In the genomic region with DNA sequence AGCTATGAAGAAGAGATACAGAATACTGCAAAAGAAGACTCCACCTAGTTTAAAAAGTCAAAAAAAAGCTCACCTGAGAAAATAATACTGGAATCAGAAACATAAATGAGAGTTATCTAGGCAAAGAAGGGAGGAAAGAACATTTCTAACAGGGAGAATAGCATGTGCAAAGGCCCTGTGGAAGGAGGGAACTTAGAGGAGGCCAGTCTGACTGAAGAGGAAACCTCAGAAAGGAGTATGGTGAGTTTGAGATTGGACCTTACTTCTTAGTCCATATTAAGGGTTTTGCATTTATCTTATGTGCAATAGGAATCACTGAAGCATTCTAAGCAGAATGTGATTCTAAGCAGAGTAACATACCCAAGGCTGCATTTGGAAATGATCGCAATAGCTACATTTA, we compare ENCODE assay signal across 29 cellular contexts.
"Had no signal": no experiment of that assay in that cellular context is flagged by ENCODE, and none has a peak within 500 bp of the region (broad histone marks: within the 10 kb centered on the region; RNA-seq: fewer than 3 reads in every experiment).

No MANE protein-coding gene starts in this region.

- H3K36me3 ChIP-seq: colonic mucosa, esophagus muscularis mucosa, esophagus squamous epithelium, gastrocnemius medialis, gastroesophageal sphincter, heart left ventricle, heart right ventricle had no signal

- H3K27ac Mint-ChIP-seq: dendritic cell treated with granulocyte-macrophage colony-stimulating factor and Interleukin-4, amounts not matched to agents 40 ng/mL and 50 ng/mL, for 4 days; effector memory CD8-positive, alpha-beta T cell; endodermal cell had no signal

- H3K9me3 ChIP-seq: colonic mucosa, esophagus muscularis mucosa, esophagus squamous epithelium, gastrocnemius medialis, gastroesophageal sphincter, heart left ventricle, heart right ventricle had no signal

- DNase-seq: colonic mucosa; cortex of kidney; dermis blood vessel endothelial cell; dorsolateral prefrontal cortex; effector CD4-positive, alpha-beta T cell; effector CD8-positive, alpha-beta T cell; effector memory CD4-positive, alpha-beta T cell; effector memory CD8-positive, alpha-beta T cell; endodermal cell; erythroblast; esophagus squamous epithelium; foreskin fibroblast; foreskin keratinocyte; foreskin melanocyte; gastrocnemius medialis; glutamatergic neuron; head of caudate nucleus; heart left ventricle; heart right ventricle had no signal

- H3K4me3 Mint-ChIP-seq: dendritic cell treated with granulocyte-macrophage colony-stimulating factor and Interleukin-4, amounts not matched to agents 40 ng/mL and 50 ng/mL, for 4 days; effector memory CD8-positive, alpha-beta T cell; endodermal cell had no signal

- H3K9me3 Mint-ChIP-seq: dendritic cell treated with granulocyte-macrophage colony-stimulating factor and Interleukin-4, amounts not matched to agents 40 ng/mL and 50 ng/mL, for 4 days; effector memory CD8-positive, alpha-beta T cell; endodermal cell had no signal

- H3K27ac ChIP-seq: colonic mucosa, coronary artery, dorsolateral prefrontal cortex, epithelial cell of prostate, esophagus muscularis mucosa, esophagus squamous epithelium, foreskin keratinocyte, gastrocnemius medialis, gastroesophageal sphincter, heart left ventricle, heart right ventricle had no signal

- ATAC-seq: effector memory CD8-positive, alpha-beta T cell; esophagus mucosa; foreskin keratinocyte; gastrocnemius medialis; gastroesophageal sphincter; heart left ventricle; heart right ventricle had no signal

- FAIRE-seq: colon, endometrium, endothelial cell of umbilical vein, frontal cortex had no signal

- H3K4me1 ChIP-seq: colonic mucosa, esophagus squamous epithelium, foreskin keratinocyte, gastroesophageal sphincter had no signal

- H3K27me3 ChIP-seq: colonic mucosa, esophagus muscularis mucosa, gastrocnemius medialis, gastroesophageal sphincter, heart left ventricle, heart right ventricle had no signal

- H3K4me3 ChIP-seq: colonic mucosa, coronary artery, dorsolateral prefrontal cortex, esophagus muscularis mucosa, esophagus squamous epithelium, gastrocnemius medialis, gastroesophageal sphincter, heart left ventricle, heart right ventricle had no signal
